20 cellular contexts compared by ENCODE assay signal in the genomic region with DNA sequence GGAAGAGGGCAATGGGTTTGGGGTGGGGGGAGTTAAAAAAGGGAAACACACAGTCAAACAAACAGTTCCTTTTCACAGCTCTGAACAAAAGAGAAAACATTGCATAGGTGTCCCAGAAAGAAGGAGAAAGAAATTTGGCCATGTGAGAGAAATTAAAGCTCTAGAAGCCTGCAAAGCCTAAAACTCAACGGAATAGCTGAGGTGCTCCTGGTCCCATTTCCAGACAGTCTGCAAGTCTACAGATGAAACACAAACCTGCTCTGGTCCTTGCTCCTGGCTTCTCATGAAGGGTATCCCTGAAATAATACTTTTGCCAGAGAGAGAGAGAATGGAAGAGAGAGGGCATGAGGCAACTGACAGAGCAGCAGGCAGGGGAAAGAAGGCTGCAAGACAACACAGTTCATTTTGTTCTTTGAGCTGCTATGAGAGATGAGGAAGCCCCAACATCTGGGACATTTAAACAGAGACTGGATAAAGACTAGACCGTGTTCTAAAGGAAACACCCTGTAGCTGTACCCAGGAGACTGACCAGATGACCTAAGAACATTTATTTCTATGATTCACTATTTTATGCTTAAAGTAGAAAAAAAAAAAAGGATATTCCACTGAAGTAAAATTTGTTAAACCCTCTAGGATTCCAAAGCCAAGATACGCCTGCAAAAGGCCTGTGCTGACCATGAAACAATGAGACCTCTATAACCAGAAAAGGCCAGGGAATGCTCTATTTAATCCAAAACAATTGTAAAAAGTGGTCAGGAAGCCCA. TPM values are rescaled to one million over a fixed set of nuclear protein-coding genes. Genes with fewer than 3 reads are reported as not detected.
A peak's percentile ranks its signal among the peaks of the same experiment; 100 is the strongest.
DNase-seq lines count a peak whose midpoint lies in the region; ATAC-seq and TF ChIP-seq lines count a peak whose summit lies in the region.
"Had no signal": no experiment of that assay in that cellular context is flagged by ENCODE, and none has a peak within 500 bp of the region (broad histone marks: within the 10 kb centered on the region; RNA-seq: fewer than 3 reads in every experiment).

No MANE protein-coding gene starts in this region.

- TF ChIP-seq CTCF in SK-N-SH (IDR thresholded peaks at IDR 0.05) (no peak), type B pancreatic cell (conservative IDR thresholded peaks at IDR 0.05) (no peak), glutamatergic neuron (IDR thresholded peaks at IDR 0.05; ENCODE audit: partially characterized antibody, unreplicated experiment) (no peak)

- no peak for DNase-seq in SK-N-SH
- DNase-seq in globus pallidus (ENCODE audit: low spot score), result peak; percentile 20
- no peak for DNase-seq in type B pancreatic cell (ENCODE audit: extremely low spot score, unreplicated experiment)
- DNase-seq in activated CD8-positive, alpha-beta memory T cell treated with anti-CD3 and anti-CD28 coated beads, Interleukin-2, amount 50 U/mL, for 4 hours, result no peak
- no peak for DNase-seq in activated gamma-delta T cell treated with Interleukin-2 at 50 U/mL for 16 hours
- no peak for DNase-seq in glutamatergic neuron
- DNase-seq: activated naive CD4-positive, alpha-beta T cell; effector memory CD8-positive, alpha-beta T cell; gastrocnemius medialis; immature natural killer cell; NCI-H1436 treated with DMSO at 0.1 percent for 48 hours; NCI-H345; SIG-M5; stimulated activated CD4-positive, alpha-beta T cell treated with anti-CD3 and anti-CD28 coated beads, Interleukin-2, amount 100 ng/mL, for 48 hours; trophoblast cell had no signal

- H3K27me3 ChIP-seq in SK-N-SH (ENCODE audit: insufficient read depth), result no peaks in the 10 kb centered on the region
- no peaks in the 10 kb centered on the region for H3K27me3 ChIP-seq in mucosa of rectum (ENCODE audit: control insufficient read depth in 2 of 2, insufficient read depth in 2 of 2, low read length in 2 of 2)
- H3K27me3 ChIP-seq: gastrocnemius medialis had no signal

- no peak for ATAC-seq in SK-N-SH treated with all-trans-retinoic acid at 6 μM for 48 hours
- ATAC-seq: effector memory CD8-positive, alpha-beta T cell had no signal

- no peak overlapping the region for H2AFZ ChIP-seq in SK-N-SH (ENCODE audit: low read depth)

- H4K20me1 ChIP-seq in SK-N-SH (ENCODE audit: insufficient read depth), result no peaks in the 10 kb centered on the region

- H3K36me3 Mint-ChIP-seq in type B pancreatic cell (no peaks in the 10 kb centered on the region), glutamatergic neuron (ENCODE audit: unreplicated experiment) (no peaks in the 10 kb centered on the region)
- H3K36me3 Mint-ChIP-seq: brain, immature natural killer cell had no signal

- H3K9ac ChIP-seq in SK-N-SH, result no peak overlapping the region
- no peak overlapping the region for H3K9ac ChIP-seq in mucosa of rectum (ENCODE audit: low read depth in 1 of 2, low read length in 2 of 2)

- H3K27me3 Mint-ChIP-seq in type B pancreatic cell (no peaks in the 10 kb centered on the region), glutamatergic neuron (ENCODE audit: unreplicated experiment) (no peaks in the 10 kb centered on the region)
- H3K27me3 Mint-ChIP-seq: brain; effector memory CD8-positive, alpha-beta T cell had no signal

- no peaks in the 10 kb centered on the region for H3K9me3 ChIP-seq in SK-N-SH
- no peaks in the 10 kb centered on the region for H3K9me3 ChIP-seq in mucosa of rectum (ENCODE audit: control insufficient read depth in 2 of 2, low read length in 2 of 2)
- H3K9me3 ChIP-seq: gastrocnemius medialis had no signal

- 77% methylated on average over 3 of the region's 3 CpGs for WGBS in SK-N-SH (ENCODE audit: low lambda C conversion rate)

- H3K4me2 ChIP-seq in SK-N-SH, result no peak overlapping the region

- H3K4me1 ChIP-seq in SK-N-SH (ENCODE audit: control insufficient read depth in 1 of 2, insufficient read depth in 2 of 2, low read depth in 1 of 2, low read length in 1 of 2), result peaks cover 0 to 25% of the 10 kb centered on the region in 2 experiments; a peak in 2 of 4 replicates
- peaks cover 22 to 31% of the 10 kb centered on the region in 2 donors for H3K4me1 ChIP-seq in mucosa of rectum (ENCODE audit: control insufficient read depth in 2 of 2, insufficient read depth in 2 of 2, low read length in 2 of 2)

- H3K36me3 ChIP-seq in SK-N-SH (replicated peaks in 1 of 2; ENCODE audit: control insufficient read depth in 1 of 2, insufficient read depth in 2 of 2, low read length in 1 of 2) (no peaks in the 10 kb centered on the region), mucosa of rectum (ENCODE audit: control insufficient read depth in 2 of 2, insufficient read depth in 2 of 2, low read length in 2 of 2) (no peaks in the 10 kb centered on the region)
- H3K36me3 ChIP-seq: gastrocnemius medialis had no signal

- H3K79me2 ChIP-seq in SK-N-SH (ENCODE audit: insufficient read depth), result no peaks in the 10 kb centered on the region

- peak overlapping the region in 1 of 2 experiments; percentile 68; a peak in 1 of 4 replicates for H3K27ac ChIP-seq in SK-N-SH (ENCODE audit: low read depth in 2 of 2, low read length in 1 of 2)
- H3K27ac ChIP-seq in mucosa of rectum (ENCODE audit: low read depth in 2 of 2, low read length in 2 of 2), result peak overlapping the region; percentile 73 to 85
- H3K27ac ChIP-seq: 22Rv1, gastrocnemius medialis had no signal

- POLR2A ChIA-PET in SK-N-SH (lab: Yijun Ruan, JAX), result no interaction called here

- H3K27ac Mint-ChIP-seq in type B pancreatic cell (peak overlapping the region; percentile 73), glutamatergic neuron (ENCODE audit: unreplicated experiment) (no peak overlapping the region)
- H3K27ac Mint-ChIP-seq: effector memory CD8-positive, alpha-beta T cell; immature natural killer cell had no signal

- H3K9me2 ChIP-seq in SK-N-SH, result no peaks in the 10 kb centered on the region

- no peak for TF ChIP-seq EP300 in SK-N-SH (IDR thresholded peaks at IDR 0.05; ENCODE audit: borderline replicate concordance in 1 of 2, low read depth in 1 of 2, low read length in 1 of 2)

- H3F3A ChIP-seq in SK-N-SH (replicated peaks; ENCODE audit: insufficient read depth), result no peaks in the 10 kb centered on the region

- H3K4me1 Mint-ChIP-seq in type B pancreatic cell (ENCODE audit: unreplicated experiment), result peaks cover 48% of the 10 kb centered on the region
- no peaks in the 10 kb centered on the region for H3K4me1 Mint-ChIP-seq in glutamatergic neuron (ENCODE audit: low read depth, unreplicated experiment)
- H3K4me1 Mint-ChIP-seq: immature natural killer cell had no signal

- CTCF ChIA-PET in SK-N-SH (lab: Yijun Ruan, JAX), result interaction anchor here (1.1 kb wide), 1 partner anchor 8 kb away, joined by 4 read pairs; no protein-coding TSS in a partner anchor

- H3K4me3 ChIP-seq in SK-N-SH (ENCODE audit: low read depth in 2 of 2, low read length in 1 of 2) (no peak overlapping the region), mucosa of rectum (ENCODE audit: low read length in 2 of 2) (no peak overlapping the region)
- H3K4me3 ChIP-seq: gastrocnemius medialis had no signal

- peak overlapping the region; percentile 26 for H3K4me3 Mint-ChIP-seq in type B pancreatic cell
- no peak overlapping the region for H3K4me3 Mint-ChIP-seq in glutamatergic neuron (ENCODE audit: unreplicated experiment)
- H3K4me3 Mint-ChIP-seq: effector memory CD8-positive, alpha-beta T cell; immature natural killer cell had no signal

- H3K9me3 Mint-ChIP-seq in type B pancreatic cell (no peaks in the 10 kb centered on the region), glutamatergic neuron (ENCODE audit: unreplicated experiment) (no peaks in the 10 kb centered on the region)
- H3K9me3 Mint-ChIP-seq: brain; effector memory CD8-positive, alpha-beta T cell; immature natural killer cell had no signal

- no peak for TF ChIP-seq RAD21 in SK-N-SH (IDR thresholded peaks at IDR 0.05; ENCODE audit: low read length)

TF ChIP-seq in SK-N-SH treated with all-trans-retinoic acid at 6 μM for 48 hours, 23 proteins besides CTCF, POLR2A, EP300 and RAD21 (continues in another document):
- TF ChIP-seq TOX (CRISPR knock-in tag; IDR thresholded peaks at IDR 0.05; ENCODE audit: borderline replicate concordance) (no peak), ZNF565 (CRISPR knock-in tag; conservative IDR thresholded peaks at IDR 0.05; ENCODE audit: low read depth) (no peak), ZFP3 (CRISPR knock-in tag; IDR thresholded peaks at IDR 0.05) (no peak), ISL1 (CRISPR knock-in tag; IDR thresholded peaks at IDR 0.05) (no peak)

TF ChIP-seq in SK-N-SH, 30 proteins besides CTCF, POLR2A, EP300 and RAD21 (continues in another document):
- TF ChIP-seq TAF1 (IDR thresholded peaks at IDR 0.05; ENCODE audit: borderline replicate concordance, low read depth, low read length), result no peak
- no peak for TF ChIP-seq TCF12 (IDR thresholded peaks at IDR 0.05)
- TF ChIP-seq NFIC (IDR thresholded peaks at IDR 0.05; ENCODE audit: borderline replicate concordance), result no peak
- TF ChIP-seq, protein P1, sequence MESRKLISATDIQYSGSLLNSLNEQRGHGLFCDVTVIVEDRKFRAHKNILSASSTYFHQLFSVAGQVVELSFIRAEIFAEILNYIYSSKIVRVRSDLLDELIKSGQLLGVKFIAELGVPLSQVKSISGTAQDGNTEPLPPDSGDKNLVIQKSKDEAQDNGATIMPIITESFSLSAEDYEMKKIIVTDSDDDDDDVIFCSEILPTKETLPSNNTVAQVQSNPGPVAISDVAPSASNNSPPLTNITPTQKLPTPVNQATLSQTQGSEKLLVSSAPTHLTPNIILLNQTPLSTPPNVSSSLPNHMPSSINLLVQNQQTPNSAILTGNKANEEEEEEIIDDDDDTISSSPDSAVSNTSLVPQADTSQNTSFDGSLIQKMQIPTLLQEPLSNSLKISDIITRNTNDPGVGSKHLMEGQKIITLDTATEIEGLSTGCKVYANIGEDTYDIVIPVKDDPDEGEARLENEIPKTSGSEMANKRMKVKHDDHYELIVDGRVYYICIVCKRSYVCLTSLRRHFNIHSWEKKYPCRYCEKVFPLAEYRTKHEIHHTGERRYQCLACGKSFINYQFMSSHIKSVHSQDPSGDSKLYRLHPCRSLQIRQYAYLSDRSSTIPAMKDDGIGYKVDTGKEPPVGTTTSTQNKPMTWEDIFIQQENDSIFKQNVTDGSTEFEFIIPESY (IDR thresholded peaks at IDR 0.05; ENCODE audit: borderline replicate concordance, low read depth), result no peak
- no peak for TF ChIP-seq FOSL2 (IDR thresholded peaks at IDR 0.05; ENCODE audit: borderline replicate concordance, low read depth)
- TF ChIP-seq, protein P2, sequence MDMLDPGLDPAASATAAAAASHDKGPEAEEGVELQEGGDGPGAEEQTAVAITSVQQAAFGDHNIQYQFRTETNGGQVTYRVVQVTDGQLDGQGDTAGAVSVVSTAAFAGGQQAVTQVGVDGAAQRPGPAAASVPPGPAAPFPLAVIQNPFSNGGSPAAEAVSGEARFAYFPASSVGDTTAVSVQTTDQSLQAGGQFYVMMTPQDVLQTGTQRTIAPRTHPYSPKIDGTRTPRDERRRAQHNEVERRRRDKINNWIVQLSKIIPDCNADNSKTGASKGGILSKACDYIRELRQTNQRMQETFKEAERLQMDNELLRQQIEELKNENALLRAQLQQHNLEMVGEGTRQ (IDR thresholded peaks at IDR 0.05; ENCODE audit: borderline replicate concordance, low read depth, low read length), result no peak
- TF ChIP-seq ELF1 (IDR thresholded peaks at IDR 0.05), result no peak

RNA-seq across cellular contexts. Expression of a gene that starts 57.3 kb away (rescaled TPM):
- 0.26 and 0.33 TPM in 2 replicates for polyA plus RNA-seq in SK-N-SH (2012; rRNA removed)
- 0.18 TPM in 2 replicates for polyA plus RNA-seq in SK-N-SH (2012; cell fraction: cytosol; rRNA removed)
- 0.83 and 0.92 TPM in 2 replicates for polyA plus RNA-seq in SK-N-SH (2012; cell fraction: nucleus; rRNA removed)
- total RNA-seq in type B pancreatic cell (ENCODE audit: low replicate concordance) (5.4 and 23.6 TPM in 2 replicates), glutamatergic neuron (ENCODE audit: unreplicated experiment) (9.7 TPM)
- total RNA-seq: T-helper 2 cell treated with Interferon-gamma antibody and Interleukin-4, amounts not matched to agents 100 ng/mL and 5 ng/mL, for 36 hours had no signal
- polyA plus RNA-seq: immature natural killer cell had no signal
